17 cellular contexts compared by ENCODE assay signal in the genomic region with DNA sequence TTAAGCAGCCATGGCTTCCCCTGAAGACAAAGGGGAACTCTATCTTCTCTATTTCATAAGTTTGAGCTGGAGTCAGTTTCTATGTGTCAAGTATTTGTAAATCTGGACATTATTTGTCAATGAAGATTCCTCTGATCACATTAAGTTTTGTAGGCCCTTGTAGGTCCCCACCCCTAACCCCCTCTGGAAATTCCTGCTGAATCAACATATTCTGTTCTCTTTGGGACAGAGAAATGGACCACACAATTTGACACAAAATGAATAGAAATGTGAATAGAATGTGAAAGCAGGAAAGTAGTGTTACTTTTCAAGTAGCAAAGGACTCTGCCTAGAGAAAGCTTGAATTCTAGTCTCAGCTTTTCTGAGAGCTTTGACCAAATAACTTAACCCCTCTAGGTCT.
"Had no signal": no experiment of that assay in that cellular context is flagged by ENCODE, and none has a peak within 500 bp of the region (broad histone marks: within the 10 kb centered on the region; RNA-seq: fewer than 3 reads in every experiment).

No MANE protein-coding gene starts in this region.

- H3K27me3 ChIP-seq: gastrocnemius medialis, heart left ventricle, pancreas, tibial nerve, vagina had no signal

- H3K9me3 ChIP-seq: gastrocnemius medialis, heart left ventricle, pancreas, tibial nerve, vagina had no signal

- H3K4me3 Mint-ChIP-seq: activated CD4-positive, alpha-beta memory T cell treated with anti-CD3 and anti-CD28 coated beads, Interleukin-2, amount 10 ng/mL, durations not matched to agents 7 days and 5 days; activated naive CD8-positive, alpha-beta T cell treated with anti-CD3 and anti-CD28 coated beads, Interleukin-2, amount 10 ng/mL, durations not matched to agents 7 days and 5 days; brain; neural crest cell; stimulated activated naive B cell treated with anti-CD40 and anti-IgM and Interleukin-4, amounts not matched to agents 10 μg/mL and 1 μg/mL and 100 μg/mL, for 72 hours; T-helper 17 cell had no signal

- FAIRE-seq: pancreas had no signal

- H3K36me3 ChIP-seq: gastrocnemius medialis, heart left ventricle, pancreas, tibial nerve, vagina had no signal

- DNase-seq: activated CD4-positive, alpha-beta memory T cell treated with anti-CD3 and anti-CD28 coated beads, Interleukin-2, amount 10 ng/mL, durations not matched to agents 7 days and 5 days; activated CD4-positive, alpha-beta T cell treated with anti-CD3 and anti-CD28 coated beads for 4 hours; activated naive CD4-positive, alpha-beta T cell; activated naive CD8-positive, alpha-beta T cell treated with anti-CD3 and anti-CD28 coated beads, Interleukin-2, amount 10 ng/mL, durations not matched to agents 7 days and 5 days; cerebellar nuclear complex; effector CD8-positive, alpha-beta T cell; gastrocnemius medialis; heart left ventricle; left cardiac atrium; pancreas; stimulated activated naive B cell treated with anti-CD40 and anti-IgM and Interleukin-4, amounts not matched to agents 10 μg/mL and 1 μg/mL and 100 μg/mL, for 72 hours; T-helper 17 cell had no signal

- H3K4me3 ChIP-seq: gastrocnemius medialis, heart left ventricle, lung, pancreas, tibial nerve, vagina had no signal

- H3K4me1 Mint-ChIP-seq: neural crest cell had no signal

- H3K27ac ChIP-seq: gastrocnemius medialis, pancreas, tibial nerve, vagina had no signal

- H3K4me1 ChIP-seq: gastrocnemius medialis, tibial nerve had no signal

- ATAC-seq: gastrocnemius medialis; pancreas; stimulated activated naive B cell treated with anti-CD40 and anti-IgM and Interleukin-4, amounts not matched to agents 10 μg/mL and 1 μg/mL and 100 μg/mL, for 72 hours; T-helper 17 cell had no signal

- H3K27ac Mint-ChIP-seq: stimulated activated naive B cell treated with anti-CD40 and anti-IgM and Interleukin-4, amounts not matched to agents 10 μg/mL and 1 μg/mL and 100 μg/mL, for 72 hours had no signal

- H3K9me3 Mint-ChIP-seq: activated CD4-positive, alpha-beta memory T cell treated with anti-CD3 and anti-CD28 coated beads, Interleukin-2, amount 10 ng/mL, durations not matched to agents 7 days and 5 days; activated naive CD8-positive, alpha-beta T cell treated with anti-CD3 and anti-CD28 coated beads, Interleukin-2, amount 10 ng/mL, durations not matched to agents 7 days and 5 days; brain; neural crest cell; stimulated activated naive B cell treated with anti-CD40 and anti-IgM and Interleukin-4, amounts not matched to agents 10 μg/mL and 1 μg/mL and 100 μg/mL, for 72 hours had no signal

- H3K27me3 Mint-ChIP-seq: activated CD4-positive, alpha-beta memory T cell treated with anti-CD3 and anti-CD28 coated beads, Interleukin-2, amount 10 ng/mL, durations not matched to agents 7 days and 5 days; activated naive CD8-positive, alpha-beta T cell treated with anti-CD3 and anti-CD28 coated beads, Interleukin-2, amount 10 ng/mL, durations not matched to agents 7 days and 5 days; stimulated activated naive B cell treated with anti-CD40 and anti-IgM and Interleukin-4, amounts not matched to agents 10 μg/mL and 1 μg/mL and 100 μg/mL, for 72 hours; T-helper 17 cell had no signal
